ENCODE assay signal across 1 cellular context in genomic region chr9:134179918-134180785, GRCh38.
TF ChIP-seq lines count a peak whose summit lies in the region.

No MANE protein-coding gene starts in this region.

TF ChIP-seq in H1, 55 proteins besides CTCF, POLR2A, EP300 and RAD21:
- TF ChIP-seq BACH1 (IDR thresholded peaks at IDR 0.05; ENCODE audit: low read length) (no peak), ATF2 (IDR thresholded peaks at IDR 0.05; ENCODE audit: low read length) (no peak), SP4 (IDR thresholded peaks at IDR 0.05; ENCODE audit: low read length) (no peak), SIX5 (IDR thresholded peaks at IDR 0.05; ENCODE audit: low read depth, low read length) (no peak), HDAC2 (IDR thresholded peaks at IDR 0.05; ENCODE audit: borderline replicate concordance in 1 of 2, low read depth in 2 of 2, low read length in 2 of 2) (no peak), GABPA (IDR thresholded peaks at IDR 0.05; ENCODE audit: borderline replicate concordance, insufficient read depth, low read length) (no peak), ASH2L (IDR thresholded peaks at IDR 0.05; ENCODE audit: low read length) (no peak), TBP (IDR thresholded peaks at IDR 0.05; ENCODE audit: low read depth, low read length) (no peak), JUN (IDR thresholded peaks at IDR 0.05; ENCODE audit: low read depth, low read length) (no peak), KDM4A (IDR thresholded peaks at IDR 0.05; ENCODE audit: low read depth, low read length, severe bottlenecking) (no peak), BCL11A (IDR thresholded peaks at IDR 0.05; ENCODE audit: low read depth in 2 of 2, low read length in 2 of 2) (no peak), SIRT6 (IDR thresholded peaks at IDR 0.05; ENCODE audit: low read length) (no peak)
